In genomic region chr10:91566142-91566541, GRCh38 we compare ENCODE assay signal across 28 cellular contexts.
"Had no signal": no experiment of that assay in that cellular context is flagged by ENCODE, and none has a peak within 500 bp of the region (broad histone marks: within the 10 kb centered on the region; RNA-seq: fewer than 3 reads in every experiment).

No MANE protein-coding gene starts in this region.

- H3K4me3 ChIP-seq: ascending aorta, MG63, Peyer's patch had no signal

- ATAC-seq: activated CD8-positive, alpha-beta T cell treated with anti-CD3 and anti-CD28 coated beads, Interleukin-2, amount 10 ng/mL, durations not matched to agents 7 days and 5 days; PC-3 had no signal

- H3K36me3 ChIP-seq: ascending aorta, MG63, Peyer's patch had no signal

- DNase-seq: activated CD4-positive, alpha-beta T cell treated with anti-CD3 and anti-CD28 coated beads, Interleukin-2, amount 10 ng/mL, durations not matched to agents 24 days and 14 days; activated CD4-positive, alpha-beta T cell treated with anti-CD3 and anti-CD28 coated beads, Interleukin-2, amount 50 U/mL, for 4 hours; activated CD8-positive, alpha-beta T cell treated with anti-CD3 and anti-CD28 coated beads, Interleukin-2, amount 10 ng/mL, durations not matched to agents 7 days and 5 days; activated gamma-delta T cell; activated naive CD4-positive, alpha-beta T cell treated with Interleukin-2 at 50 U/mL for 16 hours; activated naive CD8-positive, alpha-beta T cell treated with anti-CD3 and anti-CD28 coated beads, Interleukin-2, amount 10 ng/mL, durations not matched to agents 7 days and 5 days; activated T-cell treated with anti-CD3 and anti-CD28 coated beads, Interleukin-2, amount 50 U/mL, for 24 hours; amygdala; Kasumi-1; KG1; MG63; NCI-H1048; NCI-H1105 treated with DMSO at 0.1 percent for 48 hours; NCI-H1436; NCI-H1694; NCI-H2029; NCI-H345; NCI-H524 treated with DMSO at 0.1 percent for 48 hours; PC-3; Peyer's patch; RPMI8226; SW 1271; T-helper 1 cell; T-helper 2 cell; T1000 had no signal

- H3K9me3 Mint-ChIP-seq: activated naive CD4-positive, alpha-beta T cell treated with anti-CD3 and anti-CD28 coated beads, Interleukin-2, amount 50 U/mL, for 24 hours; activated naive CD8-positive, alpha-beta T cell treated with anti-CD3 and anti-CD28 coated beads, Interleukin-2, amount 10 ng/mL, durations not matched to agents 7 days and 5 days; activated T-cell treated with anti-CD3 and anti-CD28 coated beads, Interleukin-2, amount 50 U/mL, for 24 hours; activated T-helper 2 cell treated with anti-CD3 and anti-CD28 coated beads, Interferon-gamma antibody, Interleukin-2, Interleukin-4, amounts not matched to agents 10 μg/mL and 5 μg/mL and 100 μg/mL, durations not matched to agents 14 hours and 24 hours and 36 hours had no signal

- H3K4me3 Mint-ChIP-seq: activated CD4-positive, alpha-beta T cell treated with anti-CD3 and anti-CD28 coated beads, Interleukin-2, amount 10 ng/mL, durations not matched to agents 24 days and 14 days; activated CD8-positive, alpha-beta T cell treated with anti-CD3 and anti-CD28 coated beads, Interleukin-2, amount 10 ng/mL, durations not matched to agents 7 days and 5 days; activated naive CD4-positive, alpha-beta T cell treated with anti-CD3 and anti-CD28 coated beads, Interleukin-2, amount 50 U/mL, for 24 hours; activated naive CD8-positive, alpha-beta T cell treated with anti-CD3 and anti-CD28 coated beads, Interleukin-2, amount 10 ng/mL, durations not matched to agents 7 days and 5 days; activated T-cell treated with anti-CD3 and anti-CD28 coated beads, Interleukin-2, amount 50 U/mL, for 24 hours had no signal

- H3K27ac Mint-ChIP-seq: activated CD4-positive, alpha-beta T cell treated with anti-CD3 and anti-CD28 coated beads, Interleukin-2, amount 10 ng/mL, durations not matched to agents 24 days and 14 days; activated CD8-positive, alpha-beta T cell treated with anti-CD3 and anti-CD28 coated beads, Interleukin-2, amount 10 ng/mL, durations not matched to agents 7 days and 5 days; activated naive CD4-positive, alpha-beta T cell treated with anti-CD3 and anti-CD28 coated beads, Interleukin-2, amount 50 U/mL, for 24 hours; activated naive CD8-positive, alpha-beta T cell treated with anti-CD3 and anti-CD28 coated beads, Interleukin-2, amount 10 ng/mL, durations not matched to agents 7 days and 5 days; activated T-cell treated with anti-CD3 and anti-CD28 coated beads, Interleukin-2, amount 50 U/mL, for 24 hours; activated T-helper 2 cell treated with anti-CD3 and anti-CD28 coated beads, Interferon-gamma antibody, Interleukin-2, Interleukin-4, amounts not matched to agents 10 μg/mL and 5 μg/mL and 100 μg/mL, durations not matched to agents 14 hours and 24 hours and 36 hours had no signal

- H3K9me3 ChIP-seq: ascending aorta had no signal

- H3K27me3 ChIP-seq: ascending aorta, MG63, Peyer's patch had no signal

- H3K4me1 ChIP-seq: Peyer's patch had no signal

- H3K27ac ChIP-seq: ascending aorta, Peyer's patch had no signal

- H3K36me3 Mint-ChIP-seq: activated naive CD4-positive, alpha-beta T cell treated with anti-CD3 and anti-CD28 coated beads, Interleukin-2, amount 50 U/mL, for 24 hours; activated naive CD8-positive, alpha-beta T cell treated with anti-CD3 and anti-CD28 coated beads, Interleukin-2, amount 10 ng/mL, durations not matched to agents 7 days and 5 days had no signal

- H3K4me1 Mint-ChIP-seq: activated CD4-positive, alpha-beta T cell treated with anti-CD3 and anti-CD28 coated beads, Interleukin-2, amount 10 ng/mL, durations not matched to agents 24 days and 14 days; activated naive CD4-positive, alpha-beta T cell treated with anti-CD3 and anti-CD28 coated beads, Interleukin-2, amount 50 U/mL, for 24 hours had no signal
